In the genomic region with DNA sequence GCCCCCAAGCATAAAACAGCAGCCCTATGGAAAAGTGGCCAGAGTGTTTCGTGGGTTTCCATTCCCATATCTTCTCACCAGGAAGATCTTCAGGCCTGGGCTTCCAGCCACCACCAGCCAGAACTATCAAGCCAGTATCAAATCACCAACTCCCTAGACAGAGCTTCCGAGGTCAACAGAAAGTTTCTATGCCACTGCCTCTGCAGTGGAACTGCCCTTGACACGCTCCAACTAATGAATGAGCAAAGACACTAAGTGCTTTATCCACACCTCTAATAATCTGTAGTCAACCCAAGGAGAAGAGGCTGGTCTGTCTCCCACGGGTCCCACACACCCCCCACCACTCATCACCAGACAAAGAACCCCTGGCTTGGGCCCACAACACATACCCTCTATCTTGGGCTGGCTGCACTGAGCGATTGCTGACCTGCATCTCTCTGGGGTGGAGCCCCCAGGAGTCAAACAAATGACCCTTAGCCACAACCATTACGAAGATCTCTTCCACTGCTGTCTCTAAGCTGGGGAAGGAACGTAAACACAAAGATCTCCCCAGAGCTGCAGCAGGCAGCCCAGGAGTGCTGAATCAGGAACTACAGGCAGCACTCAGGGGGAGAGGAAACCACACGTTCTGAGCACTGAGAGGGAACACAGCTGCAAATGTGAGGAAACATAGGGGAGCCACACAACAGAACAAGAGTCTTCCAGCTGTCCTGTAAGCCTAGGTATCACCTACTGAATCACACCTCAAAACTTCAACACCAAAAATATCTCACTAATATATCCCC, we compare ENCODE assay signal across 24 cellular contexts.
DNase-seq lines count a peak whose midpoint lies in the region; ATAC-seq, FAIRE-seq and TF ChIP-seq lines count a peak whose summit lies in the region.
"Had no signal": no experiment of that assay in that cellular context is flagged by ENCODE, and none has a peak within 500 bp of the region (broad histone marks: within the 10 kb centered on the region; RNA-seq: fewer than 3 reads in every experiment).

No MANE protein-coding gene starts in this region.

- H3K27me3 Mint-ChIP-seq in stimulated activated naive CD8-positive, alpha-beta T cell treated with anti-CD3 and anti-CD28 coated beads, Interleukin-15, amount 100 ng/mL, for 72 hours, result peaks cover 15% of the 10 kb centered on the region

- H3K9me3 Mint-ChIP-seq in stimulated activated naive CD8-positive, alpha-beta T cell treated with anti-CD3 and anti-CD28 coated beads, Interleukin-15, amount 100 ng/mL, for 72 hours, result peaks cover 12 to 23% of the 10 kb centered on the region in 2 donors

- FAIRE-seq in RCC 7860 (lab: Jason Lieb, UNC), result no peak
- FAIRE-seq: GM19239, K562, kidney had no signal

- TF ChIP-seq CTCF in foreskin fibroblast (IDR thresholded peaks at IDR 0.05; ENCODE audit: low read depth, low read length), result no peak

- peak overlapping the region; percentile 48 to 63 for H3K27ac Mint-ChIP-seq in stimulated activated naive CD8-positive, alpha-beta T cell treated with anti-CD3 and anti-CD28 coated beads, Interleukin-15, amount 100 ng/mL, for 72 hours
- H3K27ac Mint-ChIP-seq: activated CD4-positive, alpha-beta memory T cell treated with anti-CD3 and anti-CD28 coated beads for 36 hours; activated naive CD8-positive, alpha-beta T cell; mesothelial cell of epicardium had no signal

- no peak overlapping the region for H3K4me3 Mint-ChIP-seq in stimulated activated naive CD8-positive, alpha-beta T cell treated with anti-CD3 and anti-CD28 coated beads, Interleukin-15, amount 100 ng/mL, for 72 hours
- H3K4me3 Mint-ChIP-seq: activated CD4-positive, alpha-beta memory T cell treated with anti-CD3 and anti-CD28 coated beads for 36 hours; activated naive CD8-positive, alpha-beta T cell; activated T-cell treated with anti-CD3 and anti-CD28 coated beads, Interleukin-2, amount 50 U/mL, for 4 hours; mesothelial cell of epicardium had no signal

- no peak for DNase-seq in stimulated activated naive CD8-positive, alpha-beta T cell treated with anti-CD3 and anti-CD28 coated beads, Interleukin-15, amount 100 ng/mL, for 72 hours
- no peak for DNase-seq in stimulated activated naive CD8-positive, alpha-beta T cell treated with anti-CD3 and anti-CD28 coated beads, Interleukin-15, Interleukin-2, amounts not matched to agents 100 U/mL and 50 U/mL, for 24 hours
- peak; percentile 13 to 67 for DNase-seq in NOMO-1 (lab: John Stamatoyannopoulos, UW; ENCODE audit: unreplicated experiment in 2 of 2)
- peak; percentile 5 for DNase-seq in globus pallidus (ENCODE audit: low spot score)
- no peak for DNase-seq in foreskin fibroblast
- DNase-seq in cerebellar cortex (ENCODE audit: low spot score), result no peak
- DNase-seq in RCC 7860 (ENCODE audit: low spot score), result no peak
- DNase-seq: activated CD4-positive, alpha-beta memory T cell treated with anti-CD3 and anti-CD28 coated beads for 36 hours; activated T-cell treated with anti-CD3 and anti-CD28 coated beads, Interleukin-2, amount 50 U/mL, for 4 hours; colonic mucosa; hypothalamus; kidney; NCI-H1436; NCI-H2171; NCI-H526 treated with DMSO at 0.1 percent for 48 hours; stimulated activated naive CD4-positive, alpha-beta T cell; transverse colon; WERI-Rb-1 had no signal

- ATAC-seq in stimulated activated naive CD8-positive, alpha-beta T cell treated with anti-CD3 and anti-CD28 coated beads, Interleukin-15, amount 100 ng/mL, for 72 hours, result no peak
- no peak for ATAC-seq in stimulated activated naive CD8-positive, alpha-beta T cell treated with anti-CD3 and anti-CD28 coated beads, Interleukin-15, Interleukin-2, amounts not matched to agents 100 U/mL and 50 U/mL, for 24 hours
- no peak for ATAC-seq in HG03196 (IDR thresholded peaks at IDR 0.05; ENCODE audit: unreplicated experiment)
- ATAC-seq: activated T-cell treated with anti-CD3 and anti-CD28 coated beads, Interleukin-2, amount 50 U/mL, for 4 hours; K562 had no signal

- H3K4me1 Mint-ChIP-seq in stimulated activated naive CD8-positive, alpha-beta T cell treated with anti-CD3 and anti-CD28 coated beads, Interleukin-15, amount 100 ng/mL, for 72 hours, result no peaks in the 10 kb centered on the region
- H3K4me1 Mint-ChIP-seq: mesothelial cell of epicardium had no signal

- H3K4me3 ChIP-seq in foreskin fibroblast (ENCODE audit: low read depth in 1 of 2, low read length in 2 of 2), result no peak overlapping the region
- H3K4me3 ChIP-seq: colonic mucosa, HAP-1, K562, transverse colon had no signal

Comparison
In these comparisons a context has a peak if more than half of its experiments do, and no peak if none do; other contexts are left out.
1. DNase-seq: peak in NOMO-1 (2 of 2) and globus pallidus (single experiment); none in stimulated activated naive CD8-positive, alpha-beta T cell treated with anti-CD3 and anti-CD28 coated beads, Interleukin-15, amount 100 ng/mL, for 72 hours (0 of 2), stimulated activated naive CD8-positive, alpha-beta T cell treated with anti-CD3 and anti-CD28 coated beads, Interleukin-15, Interleukin-2, amounts not matched to agents 100 U/mL and 50 U/mL, for 24 hours (single experiment), foreskin fibroblast (0 of 2), cerebellar cortex (single experiment) and RCC 7860 (single experiment).